In the genomic region with DNA sequence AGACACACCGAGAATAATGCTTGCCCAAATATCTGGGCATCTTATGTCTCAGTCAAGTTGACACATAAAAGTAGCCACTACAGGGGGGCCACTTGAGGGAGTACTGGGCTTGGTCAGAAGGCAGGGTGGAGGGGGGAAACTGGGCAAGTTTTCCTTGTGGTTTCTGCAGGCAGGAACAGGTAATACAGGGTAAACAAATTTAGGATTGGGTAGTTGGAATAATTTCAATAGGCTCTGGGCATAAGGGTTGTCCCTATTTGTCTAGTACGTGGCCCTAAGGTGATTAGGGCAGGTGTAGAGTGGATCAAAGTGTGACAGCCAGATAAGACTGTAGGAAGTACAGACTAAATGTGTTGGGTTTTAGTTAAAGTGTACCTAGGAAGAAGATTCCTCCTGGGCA, we compare ENCODE assay signal across 28 cellular contexts.
"Had no signal": no experiment of that assay in that cellular context is flagged by ENCODE, and none has a peak within 500 bp of the region (broad histone marks: within the 10 kb centered on the region; RNA-seq: fewer than 3 reads in every experiment).

No MANE protein-coding gene starts in this region.

- H3K36me3 Mint-ChIP-seq: WTC11 had no signal

- H3K27ac ChIP-seq: adrenal gland, body of pancreas, breast epithelium had no signal

- H3K27me3 Mint-ChIP-seq: activated CD4-positive, alpha-beta T cell treated with anti-CD3 and anti-CD28 coated beads for 36 hours; activated CD4-positive, alpha-beta T cell treated with anti-CD3 and anti-CD28 coated beads, Interleukin-2, amount 10 ng/mL, durations not matched to agents 7 days and 5 days; activated T-cell treated with anti-CD3 and anti-CD28 coated beads, Interleukin-2, amount 50 U/mL, for 24 hours had no signal

- H3K4me1 Mint-ChIP-seq: activated CD4-positive, alpha-beta T cell treated with anti-CD3 and anti-CD28 coated beads for 36 hours; activated CD4-positive, alpha-beta T cell treated with anti-CD3 and anti-CD28 coated beads, Interleukin-2, amount 10 ng/mL, durations not matched to agents 7 days and 5 days had no signal

- DNase-seq: activated CD4-positive, alpha-beta T cell treated with anti-CD3 and anti-CD28 coated beads for 36 hours; activated CD4-positive, alpha-beta T cell treated with anti-CD3 and anti-CD28 coated beads, Interleukin-2, amount 10 ng/mL, durations not matched to agents 7 days and 5 days; activated CD4-positive, alpha-beta T cell treated with anti-CD3 and anti-CD28 coated beads, Interleukin-2, amount 50 U/mL, for 48 hours; activated CD8-positive, alpha-beta T cell treated with anti-CD3 and anti-CD28 coated beads, Interleukin-2, amount 10 ng/mL, durations not matched to agents 7 days and 5 days; activated gamma-delta T cell; activated naive CD4-positive, alpha-beta T cell treated with Interleukin-2 at 50 U/mL for 16 hours; activated T-cell treated with anti-CD3 and anti-CD28 coated beads, Interleukin-2, amount 50 U/mL, for 24 hours; adrenal gland; body of pancreas; Karpas-422; KBM-7; MG63; NCI-H1048; NCI-H1105 treated with DMSO at 0.1 percent for 48 hours; NCI-H1436 treated with DMSO at 0.1 percent for 48 hours; NCI-H187; NCI-H2081; NCI-H2227 treated with DMSO at 0.1 percent for 48 hours; NCI-H446; NCI-H524 treated with DMSO at 0.1 percent for 48 hours; Right ventricle myocardium superior had no signal

- H3K27ac Mint-ChIP-seq: activated CD4-positive, alpha-beta T cell treated with anti-CD3 and anti-CD28 coated beads for 36 hours; activated CD4-positive, alpha-beta T cell treated with anti-CD3 and anti-CD28 coated beads, Interleukin-2, amount 10 ng/mL, durations not matched to agents 7 days and 5 days; activated CD8-positive, alpha-beta T cell treated with anti-CD3 and anti-CD28 coated beads, Interleukin-2, amount 10 ng/mL, durations not matched to agents 7 days and 5 days; activated naive CD4-positive, alpha-beta T cell treated with anti-CD3 and anti-CD28 coated beads, Interleukin-2, amount 50 U/mL, for 72 hours; activated T-cell treated with anti-CD3 and anti-CD28 coated beads, Interleukin-2, amount 50 U/mL, for 24 hours; activated T-helper 2 cell treated with anti-CD3 and anti-CD28 coated beads, Interferon-gamma antibody, Interleukin-2, Interleukin-4, amounts not matched to agents 10 μg/mL and 5 μg/mL and 100 μg/mL, durations not matched to agents 14 hours and 24 hours and 36 hours; IgD-negative memory B cell; T-helper 2 cell treated with Interferon-gamma antibody and Interleukin-4, amounts not matched to agents 5 μg/mL and 100 μg/mL, for 36 hours; WTC11 had no signal

- H3K9me3 ChIP-seq: adrenal gland, body of pancreas, breast epithelium, MG63 had no signal

- H3K4me3 Mint-ChIP-seq: activated CD4-positive, alpha-beta T cell treated with anti-CD3 and anti-CD28 coated beads for 36 hours; activated CD4-positive, alpha-beta T cell treated with anti-CD3 and anti-CD28 coated beads, Interleukin-2, amount 10 ng/mL, durations not matched to agents 7 days and 5 days; activated CD8-positive, alpha-beta T cell treated with anti-CD3 and anti-CD28 coated beads, Interleukin-2, amount 10 ng/mL, durations not matched to agents 7 days and 5 days; activated T-cell treated with anti-CD3 and anti-CD28 coated beads, Interleukin-2, amount 50 U/mL, for 24 hours; IgD-negative memory B cell; T-helper 2 cell treated with Interferon-gamma antibody and Interleukin-4, amounts not matched to agents 5 μg/mL and 100 μg/mL, for 36 hours; WTC11 had no signal

- H3K36me3 ChIP-seq: adrenal gland, breast epithelium, MG63 had no signal

- H3K27me3 ChIP-seq: adrenal gland, body of pancreas, breast epithelium, MG63 had no signal

- ATAC-seq: activated CD4-positive, alpha-beta T cell treated with anti-CD3 and anti-CD28 coated beads for 36 hours; activated CD4-positive, CD25-positive, alpha-beta regulatory T cell treated with anti-CD3 and anti-CD28 coated beads, Interleukin-2, amount 50 U/mL, for 24 hours; activated CD8-positive, alpha-beta T cell treated with anti-CD3 and anti-CD28 coated beads, Interleukin-2, amount 10 ng/mL, durations not matched to agents 7 days and 5 days; activated naive CD4-positive, alpha-beta T cell treated with anti-CD3 and anti-CD28 coated beads, Interleukin-2, amount 50 U/mL, for 72 hours; body of pancreas; WTC11 had no signal

- H3K4me3 ChIP-seq: adrenal gland, body of pancreas, breast epithelium, MG63 had no signal

- H3K4me1 ChIP-seq: adrenal gland, body of pancreas, breast epithelium had no signal
